11 cellular contexts compared by ENCODE assay signal in genomic region chr1:1425753-1426495, GRCh38. TPM values are rescaled to one million over a fixed set of nuclear protein-coding genes. Genes with fewer than 3 reads are reported as not detected.
DNase-seq lines count a peak whose midpoint lies in the region; ATAC-seq, FAIRE-seq and TF ChIP-seq lines count a peak whose summit lies in the region.
"Had no signal": no experiment of that assay in that cellular context is flagged by ENCODE, and none has a peak within 500 bp of the region (broad histone marks: within the 10 kb centered on the region; RNA-seq: fewer than 3 reads in every experiment).

No MANE protein-coding gene starts in this region.

- H3K9me3 Mint-ChIP-seq in activated naive CD8-positive, alpha-beta T cell treated with anti-CD3 and anti-CD28 coated beads, Interleukin-2, amount 10 ng/mL, durations not matched to agents 7 days and 5 days, result no peaks in the 10 kb centered on the region
- no peaks in the 10 kb centered on the region for H3K9me3 Mint-ChIP-seq in activated naive CD8-positive, alpha-beta T cell treated with anti-CD3 and anti-CD28 coated beads for 36 hours
- H3K9me3 Mint-ChIP-seq in activated naive CD4-positive, alpha-beta T cell treated with anti-CD3 and anti-CD28 coated beads for 36 hours, result no peaks in the 10 kb centered on the region
- H3K9me3 Mint-ChIP-seq: T-cell had no signal

- no peak for FAIRE-seq in HepG2 (lab: Jason Lieb, UNC)

- no peaks in the 10 kb centered on the region; a peak in 1 of 5 replicates for H3K27me3 ChIP-seq in HepG2 (ENCODE audit: control insufficient read depth in 1 of 2, insufficient read depth in 2 of 2, low read length in 2 of 2)
- peaks cover 0 to 7% of the 10 kb centered on the region in 2 donors for H3K27me3 ChIP-seq in tibial nerve
- no peaks in the 10 kb centered on the region for H3K27me3 ChIP-seq in Peyer's patch
- H3K27me3 ChIP-seq: ascending aorta had no signal

- H3K36me3 ChIP-seq in HepG2 (replicated peaks in 1 of 2; ENCODE audit: control insufficient read depth in 1 of 2, insufficient read depth in 2 of 2, low read length in 2 of 2), result no peaks in the 10 kb centered on the region
- no peaks in the 10 kb centered on the region for H3K36me3 ChIP-seq in tibial nerve
- H3K36me3 ChIP-seq in Peyer's patch, result no peaks in the 10 kb centered on the region
- H3K36me3 ChIP-seq: ascending aorta had no signal

- BruUV-seq in HepG2 (replicated peaks; lab: Mats Ljungman, UMichigan), result no TSS peak

- no peaks in the 10 kb centered on the region for H4K20me1 ChIP-seq in HepG2 (ENCODE audit: insufficient read depth, low read length)

- H3K4me3 ChIP-seq in HepG2 (replicated peaks in 1 of 3; ENCODE audit: insufficient read depth in 1 of 3, low read depth in 2 of 3, low read length in 3 of 3), result peak overlapping the region; percentile 58 to 83 (median 59)
- H3K4me3 ChIP-seq in tibial nerve, result peak overlapping the region in 1 of 4 donors; percentile 16
- no peak overlapping the region for H3K4me3 ChIP-seq in Peyer's patch
- H3K4me3 ChIP-seq: ascending aorta had no signal

- intact Hi-C loops in HepG2 (cut with micrococcal nuclease; ENCODE audit: unreplicated experiment), result no loop called here
- intact Hi-C loops in activated naive CD4-positive, alpha-beta T cell treated with anti-CD3 and anti-CD28 coated beads for 36 hours (cut with micrococcal nuclease), result no loop called here

- H2AFZ ChIP-seq in HepG2 (ENCODE audit: low read length), result no peak overlapping the region

- no peaks in the 10 kb centered on the region for H3K36me3 Mint-ChIP-seq in activated naive CD8-positive, alpha-beta T cell treated with anti-CD3 and anti-CD28 coated beads, Interleukin-2, amount 10 ng/mL, durations not matched to agents 7 days and 5 days
- H3K36me3 Mint-ChIP-seq in activated naive CD8-positive, alpha-beta T cell treated with anti-CD3 and anti-CD28 coated beads for 36 hours, result no peaks in the 10 kb centered on the region
- no peaks in the 10 kb centered on the region for H3K36me3 Mint-ChIP-seq in activated naive CD4-positive, alpha-beta T cell treated with anti-CD3 and anti-CD28 coated beads for 36 hours (ENCODE audit: low read depth)
- H3K36me3 Mint-ChIP-seq: T-cell had no signal

- WGBS in HepG2 (ENCODE audit: low lambda C conversion rate), result 0% methylated on average over 3 of the region's 33 CpGs
- 28 to 44% methylated on average over 24 to 26 of the region's 33 CpGs for WGBS in tibial nerve, 2 donors

- H3K4me1 ChIP-seq in HepG2 (ENCODE audit: insufficient read depth, low read length), result peaks cover 54% of the 10 kb centered on the region
- H3K4me1 ChIP-seq in tibial nerve, result peaks cover 0 to 76% (median 42%) of the 10 kb centered on the region in 4 donors
- H3K4me1 ChIP-seq in Peyer's patch, result peaks cover 0 to 15% (median 2%) of the 10 kb centered on the region in 4 donors

- H3K4me2 ChIP-seq in HepG2 (ENCODE audit: low read depth, low read length), result peak overlapping the region; percentile 91

- peak; percentile 39 for DNase-seq in activated naive CD8-positive, alpha-beta T cell treated with anti-CD3 and anti-CD28 coated beads, Interleukin-2, amount 10 ng/mL, durations not matched to agents 7 days and 5 days
- DNase-seq in activated naive CD8-positive, alpha-beta T cell treated with anti-CD3 and anti-CD28 coated beads for 36 hours, result no peak
- DNase-seq in HepG2 (ENCODE audit: low spot score) (no peak), tibial nerve (ENCODE audit: low spot score in 2 of 2) (no peak), Peyer's patch (no peak), retina (no peak)
- DNase-seq in activated naive CD4-positive, alpha-beta T cell treated with anti-CD3 and anti-CD28 coated beads for 36 hours, result no peak
- DNase-seq: GDM1, T-cell had no signal

- POLR2A ChIA-PET in activated naive CD8-positive, alpha-beta T cell treated with anti-CD3 and anti-CD28 coated beads, Interleukin-2, amount 10 ng/mL, durations not matched to agents 7 days and 5 days (lab: Charles Lee), result interaction anchor here (0.6 kb wide), 1 partner anchor 15 kb away, joined by 4 read pairs; no protein-coding TSS in a partner anchor
- POLR2A ChIA-PET in HepG2 (lab: Yijun Ruan, JAX), result interaction anchor here (0.6 to 3.1 kb wide), 10 partner anchors 8 to 51 kb away, joined by 3 to 21 read pairs (median 5); partner anchors contain the start of genes AURKAIP1, CCNL2 and MRPL20

- H3K27ac ChIP-seq in angular gyrus (ENCODE audit: low read depth, low read length) (peak overlapping the region; percentile 97), HepG2 (ENCODE audit: extremely low read length, insufficient read depth, low read length) (peak overlapping the region; percentile 42), tibial nerve (peak overlapping the region; percentile 48 to 94 (median 80)), Peyer's patch (no peak overlapping the region)
- H3K27ac ChIP-seq: ascending aorta had no signal

- CTCF ChIA-PET in HepG2 (lab: Yijun Ruan, JAX; ENCODE audit: low intra/inter-chr PET ratio, low total read pairs), result no interaction called here
- CTCF ChIA-PET in activated naive CD4-positive, alpha-beta T cell treated with anti-CD3 and anti-CD28 coated beads for 36 hours (lab: Charles Lee), result no interaction called here

- no peak for TF ChIP-seq RAD21 in HepG2 (CRISPR knock-in tag; IDR thresholded peaks at IDR 0.05)

- no peak overlapping the region for H3K4me3 Mint-ChIP-seq in activated naive CD8-positive, alpha-beta T cell treated with anti-CD3 and anti-CD28 coated beads, Interleukin-2, amount 10 ng/mL, durations not matched to agents 7 days and 5 days
- no peak overlapping the region for H3K4me3 Mint-ChIP-seq in activated naive CD8-positive, alpha-beta T cell treated with anti-CD3 and anti-CD28 coated beads for 36 hours
- H3K4me3 Mint-ChIP-seq in activated naive CD4-positive, alpha-beta T cell treated with anti-CD3 and anti-CD28 coated beads for 36 hours, result no peak overlapping the region

- peak overlapping the region; percentile 8 for H3K27ac Mint-ChIP-seq in activated naive CD8-positive, alpha-beta T cell treated with anti-CD3 and anti-CD28 coated beads, Interleukin-2, amount 10 ng/mL, durations not matched to agents 7 days and 5 days
- no peak overlapping the region for H3K27ac Mint-ChIP-seq in activated naive CD8-positive, alpha-beta T cell treated with anti-CD3 and anti-CD28 coated beads for 36 hours
- H3K27ac Mint-ChIP-seq in activated naive CD4-positive, alpha-beta T cell treated with anti-CD3 and anti-CD28 coated beads for 36 hours, result no peak overlapping the region
- H3K27ac Mint-ChIP-seq: T-cell had no signal

- peak overlapping the region; percentile 66 for H3K9ac ChIP-seq in HepG2 (ENCODE audit: insufficient read depth, low read depth, low read length)

- no peak for TF ChIP-seq CTCF in HepG2 (CRISPR knock-in tag; IDR thresholded peaks at IDR 0.05)
- no peak for TF ChIP-seq CTCF in tibial nerve (IDR thresholded peaks at IDR 0.05)
- TF ChIP-seq CTCF in Peyer's patch (IDR thresholded peaks at IDR 0.05), result no peak

- in situ Hi-C loops in HepG2 (cut with HindIII; ENCODE audit: extremely low pct_ligation_motif_present, low pct_unique_long_range_greater_than_20kb), result no loop called here

- TF ChIP-seq EP300 in HepG2 (IDR thresholded peaks at IDR 0.05; ENCODE audit: low read depth in 2 of 2, low read length in 2 of 2) (no peak), HepG2 (CRISPR knock-in tag; IDR thresholded peaks at IDR 0.05; ENCODE audit: borderline replicate concordance) (no peak), tibial nerve (IDR thresholded peaks at IDR 0.05) (no peak)

- TF ChIP-seq POLR2A in HepG2 (IDR thresholded peaks at IDR 0.05; ENCODE audit: insufficient read depth in 1 of 2, low read depth in 2 of 2, low read length in 2 of 2), result peak in 1 of 2 experiments; percentile 36; a peak in 1 of 4 replicates
- no peak for TF ChIP-seq POLR2A in tibial nerve (IDR thresholded peaks at IDR 0.05)
- no peak for TF ChIP-seq POLR2A in Peyer's patch (IDR thresholded peaks at IDR 0.05)

- peaks cover 1% of the 10 kb centered on the region for H3K79me2 ChIP-seq in HepG2 (ENCODE audit: insufficient read depth, low read length)

- peaks cover 33% of the 10 kb centered on the region for H3K27me3 Mint-ChIP-seq in activated naive CD8-positive, alpha-beta T cell treated with anti-CD3 and anti-CD28 coated beads, Interleukin-2, amount 10 ng/mL, durations not matched to agents 7 days and 5 days
- H3K27me3 Mint-ChIP-seq in activated naive CD8-positive, alpha-beta T cell treated with anti-CD3 and anti-CD28 coated beads for 36 hours, result peaks cover 57% of the 10 kb centered on the region
- peaks cover 36% of the 10 kb centered on the region for H3K27me3 Mint-ChIP-seq in activated naive CD4-positive, alpha-beta T cell treated with anti-CD3 and anti-CD28 coated beads for 36 hours (ENCODE audit: low read depth)

- ATAC-seq in activated naive CD8-positive, alpha-beta T cell treated with anti-CD3 and anti-CD28 coated beads, Interleukin-2, amount 10 ng/mL, durations not matched to agents 7 days and 5 days (ENCODE audit: low read depth), result no peak
- peak; percentile 48 for ATAC-seq in HepG2

- H3K4me1 Mint-ChIP-seq in activated naive CD8-positive, alpha-beta T cell treated with anti-CD3 and anti-CD28 coated beads, Interleukin-2, amount 10 ng/mL, durations not matched to agents 7 days and 5 days, result peaks cover 10% of the 10 kb centered on the region
- H3K4me1 Mint-ChIP-seq in activated naive CD8-positive, alpha-beta T cell treated with anti-CD3 and anti-CD28 coated beads for 36 hours, result peaks cover 7% of the 10 kb centered on the region
- H3K4me1 Mint-ChIP-seq in activated naive CD4-positive, alpha-beta T cell treated with anti-CD3 and anti-CD28 coated beads for 36 hours (ENCODE audit: low read depth), result peaks cover 6% of the 10 kb centered on the region

- no peaks in the 10 kb centered on the region for H3K9me3 ChIP-seq in HepG2 (ENCODE audit: low read length)
- H3K9me3 ChIP-seq in tibial nerve, result no peaks in the 10 kb centered on the region
- H3K9me3 ChIP-seq in Peyer's patch, result no peaks in the 10 kb centered on the region
- H3K9me3 ChIP-seq: ascending aorta had no signal

RNA-seq across cellular contexts. Expression of gene ANKRD65, which starts 4.8 kb away (rescaled TPM):
- total RNA-seq in activated naive CD8-positive, alpha-beta T cell treated with anti-CD3 and anti-CD28 coated beads, Interleukin-2, amount 10 ng/mL, durations not matched to agents 7 days and 5 days, result not detected
- not detected for total RNA-seq in activated naive CD8-positive, alpha-beta T cell treated with anti-CD3 and anti-CD28 coated beads for 36 hours
- total RNA-seq in HepG2 (2016; rRNA removed; fragmentation: Illumina TruSeq; extraction: Trizol) (28.3 and 30.1 TPM in 2 replicates), tibial nerve (10 to 100 TPM; 13.8 to 32.6 (median 19.4) TPM), Peyer's patch (10 to 100 TPM in 1 of 4 donors, 1 to 10 TPM in 2, under 1 TPM in 1; 0.54 to 11.6 (median 2.0) TPM)
- total RNA-seq in HepG2 (2016; cell fraction: cytosol; rRNA removed; fragmentation: Illumina TruSeq; extraction: Trizol; ENCODE audit: low read depth), result 5.3 and 5.6 TPM in 2 replicates
- total RNA-seq in HepG2 (2016; cell fraction: insoluble cytoplasmic fraction; rRNA removed; fragmentation: Illumina TruSeq; extraction: Trizol), result 28.5 and 29.3 TPM in 2 replicates
- 16.0 and 16.3 TPM in 2 replicates for total RNA-seq in HepG2 (2016; cell fraction: membrane; rRNA removed; fragmentation: Illumina TruSeq; extraction: Trizol)
- total RNA-seq in HepG2 (2016; cell fraction: nucleus; rRNA removed; fragmentation: Illumina TruSeq; extraction: Trizol), result 18.0 and 19.5 TPM in 2 replicates
- polyA plus RNA-seq in HepG2 (2011; rRNA removed), result 12.1 and 13.2 TPM in 2 replicates
- 13.0 and 16.9 TPM in 2 replicates for polyA plus RNA-seq in HepG2 (2011; cell fraction: cytosol; rRNA removed)
- 27.8 and 28.7 TPM in 2 replicates for polyA plus RNA-seq in HepG2 (2011; cell fraction: nucleus; rRNA removed)
- polyA plus RNA-seq in HepG2 (2012), result 7.1 and 8.2 TPM in 2 replicates
- 5.0 TPM in 2 replicates for polyA plus RNA-seq in HepG2 (2016; cell fraction: cytosol; fragmentation: Illumina TruSeq; extraction: Trizol; ENCODE audit: low read depth)
- 30.0 and 31.6 TPM in 2 replicates for polyA plus RNA-seq in HepG2 (2016; cell fraction: insoluble cytoplasmic fraction; fragmentation: Illumina TruSeq; extraction: Trizol; ENCODE audit: low read depth)
- 11.4 and 12.1 TPM in 2 replicates for polyA plus RNA-seq in HepG2 (2016; cell fraction: membrane; fragmentation: Illumina TruSeq; extraction: Trizol; ENCODE audit: low read depth)
- 45.0 and 48.7 TPM in 2 replicates for polyA plus RNA-seq in HepG2 (2016; cell fraction: nucleus; fragmentation: Illumina TruSeq; extraction: Trizol; ENCODE audit: insufficient read depth, low read depth)
- 9.7 TPM in 1 of 2 replicates, not detected in the other for polyA minus RNA-seq in HepG2 (2011; rRNA and poly(A)+ RNA removed; ENCODE audit: low replicate concordance)
- 5.6 and 6.6 TPM in 2 replicates for polyA minus RNA-seq in HepG2 (2011; cell fraction: cytosol; rRNA and poly(A)+ RNA removed)
- polyA minus RNA-seq in HepG2 (2011; cell fraction: nucleus; rRNA and poly(A)+ RNA removed), result 2.6 and 3.6 TPM in 2 replicates
- total RNA-seq in activated naive CD4-positive, alpha-beta T cell treated with anti-CD3 and anti-CD28 coated beads for 36 hours, result not detected

RNA-seq across cellular contexts. Expression of gene VWA1, which starts 9.6 kb away (rescaled TPM):
- under 1 TPM; 0.36 to 0.85 TPM for total RNA-seq in activated naive CD8-positive, alpha-beta T cell treated with anti-CD3 and anti-CD28 coated beads, Interleukin-2, amount 10 ng/mL, durations not matched to agents 7 days and 5 days
- total RNA-seq in activated naive CD8-positive, alpha-beta T cell treated with anti-CD3 and anti-CD28 coated beads for 36 hours, result under 1 TPM; 0.25 to 0.44 TPM
- 25.1 and 57.5 TPM in 2 replicates for total RNA-seq in HepG2 (2016; rRNA removed; fragmentation: Illumina TruSeq; extraction: Trizol)
- total RNA-seq in HepG2 (2016; cell fraction: cytosol; rRNA removed; fragmentation: Illumina TruSeq; extraction: Trizol; ENCODE audit: low read depth), result 4.5 and 4.7 TPM in 2 replicates
- 23.6 and 57.6 TPM in 2 replicates for total RNA-seq in HepG2 (2016; cell fraction: insoluble cytoplasmic fraction; rRNA removed; fragmentation: Illumina TruSeq; extraction: Trizol)
- total RNA-seq in HepG2 (2016; cell fraction: membrane; rRNA removed; fragmentation: Illumina TruSeq; extraction: Trizol), result 12.5 and 16.0 TPM in 2 replicates
- total RNA-seq in HepG2 (2016; cell fraction: nucleus; rRNA removed; fragmentation: Illumina TruSeq; extraction: Trizol), result 51.4 and 68.6 TPM in 2 replicates
- 40.9 and 61.3 TPM in 2 replicates for polyA plus RNA-seq in HepG2 (2011; rRNA removed)
- 31.3 and 57.3 TPM in 2 replicates for polyA plus RNA-seq in HepG2 (2011; cell fraction: cytosol; rRNA removed)
- 80.8 and 81.7 TPM in 2 replicates for polyA plus RNA-seq in HepG2 (2011; cell fraction: nucleus; rRNA removed)
- 28.6 and 31.7 TPM in 2 replicates for polyA plus RNA-seq in HepG2 (2012)
- 6.7 and 8.2 TPM in 2 replicates for polyA plus RNA-seq in HepG2 (2016; cell fraction: cytosol; fragmentation: Illumina TruSeq; extraction: Trizol; ENCODE audit: low read depth)
- 32.1 and 34.9 TPM in 2 replicates for polyA plus RNA-seq in HepG2 (2016; cell fraction: insoluble cytoplasmic fraction; fragmentation: Illumina TruSeq; extraction: Trizol; ENCODE audit: low read depth)
- polyA plus RNA-seq in HepG2 (2016; cell fraction: membrane; fragmentation: Illumina TruSeq; extraction: Trizol; ENCODE audit: low read depth), result 16.7 and 17.0 TPM in 2 replicates
- polyA plus RNA-seq in HepG2 (2016; cell fraction: nucleus; fragmentation: Illumina TruSeq; extraction: Trizol; ENCODE audit: insufficient read depth, low read depth), result 140 and 151 TPM in 2 replicates
- 0.05 and 92.8 TPM in 2 replicates for polyA minus RNA-seq in HepG2 (2011; rRNA and poly(A)+ RNA removed; ENCODE audit: low replicate concordance)
- polyA minus RNA-seq in HepG2 (2011; cell fraction: cytosol; rRNA and poly(A)+ RNA removed), result 48.6 and 49.4 TPM in 2 replicates
- polyA minus RNA-seq in HepG2 (2011; cell fraction: nucleus; rRNA and poly(A)+ RNA removed), result 12.6 and 15.8 TPM in 2 replicates
- total RNA-seq in tibial nerve, result 100 to 1,000 TPM; 142 to 261 (median 161) TPM
- total RNA-seq in Peyer's patch, result 10 to 100 TPM in 1 of 4 donors, 1 to 10 TPM in 3; 3.2 to 14.0 (median 6.7) TPM
- total RNA-seq in activated naive CD4-positive, alpha-beta T cell treated with anti-CD3 and anti-CD28 coated beads for 36 hours, result under 1 TPM; 0.72 to 0.74 TPM

RNA-seq across cellular contexts. Expression of gene MRPL20, which starts 18.8 kb away (rescaled TPM):
- 100 to 1,000 TPM in 1 of 2 experiments, 10 to 100 TPM in 1; 98.6 to 101 TPM for total RNA-seq in activated naive CD8-positive, alpha-beta T cell treated with anti-CD3 and anti-CD28 coated beads, Interleukin-2, amount 10 ng/mL, durations not matched to agents 7 days and 5 days
- 100 to 1,000 TPM; 181 to 182 TPM for total RNA-seq in activated naive CD8-positive, alpha-beta T cell treated with anti-CD3 and anti-CD28 coated beads for 36 hours
- total RNA-seq in HepG2 (2016; rRNA removed; fragmentation: Illumina TruSeq; extraction: Trizol) (127 and 175 TPM in 2 replicates), tibial nerve (100 to 1,000 TPM in 3 of 4 donors, 10 to 100 TPM in 1; 84.9 to 165 (median 139) TPM), Peyer's patch (10 to 100 TPM; 58.2 to 94.1 (median 78.2) TPM)
- total RNA-seq in HepG2 (2016; cell fraction: cytosol; rRNA removed; fragmentation: Illumina TruSeq; extraction: Trizol; ENCODE audit: low read depth), result 95.7 and 120 TPM in 2 replicates
- 134 and 183 TPM in 2 replicates for total RNA-seq in HepG2 (2016; cell fraction: insoluble cytoplasmic fraction; rRNA removed; fragmentation: Illumina TruSeq; extraction: Trizol)
- 123 and 133 TPM in 2 replicates for total RNA-seq in HepG2 (2016; cell fraction: membrane; rRNA removed; fragmentation: Illumina TruSeq; extraction: Trizol)
- total RNA-seq in HepG2 (2016; cell fraction: nucleus; rRNA removed; fragmentation: Illumina TruSeq; extraction: Trizol), result 46.7 and 58.9 TPM in 2 replicates
- 59.0 and 59.2 TPM in 2 replicates for polyA plus RNA-seq in HepG2 (2011; rRNA removed)
- polyA plus RNA-seq in HepG2 (2011; cell fraction: cytosol; rRNA removed), result 66.2 and 67.4 TPM in 2 replicates
- 66.3 and 68.1 TPM in 2 replicates for polyA plus RNA-seq in HepG2 (2011; cell fraction: nucleus; rRNA removed)
- 76.2 and 77.0 TPM in 2 replicates for polyA plus RNA-seq in HepG2 (2012)
- polyA plus RNA-seq in HepG2 (2016; cell fraction: cytosol; fragmentation: Illumina TruSeq; extraction: Trizol; ENCODE audit: low read depth), result 118 and 143 TPM in 2 replicates
- polyA plus RNA-seq in HepG2 (2016; cell fraction: insoluble cytoplasmic fraction; fragmentation: Illumina TruSeq; extraction: Trizol; ENCODE audit: low read depth), result 188 and 207 TPM in 2 replicates
- polyA plus RNA-seq in HepG2 (2016; cell fraction: membrane; fragmentation: Illumina TruSeq; extraction: Trizol; ENCODE audit: low read depth), result 122 and 127 TPM in 2 replicates
- polyA plus RNA-seq in HepG2 (2016; cell fraction: nucleus; fragmentation: Illumina TruSeq; extraction: Trizol; ENCODE audit: insufficient read depth, low read depth), result 127 and 138 TPM in 2 replicates
- 58.2 and 96.6 TPM in 2 replicates for polyA minus RNA-seq in HepG2 (2011; rRNA and poly(A)+ RNA removed; ENCODE audit: low replicate concordance)
- polyA minus RNA-seq in HepG2 (2011; cell fraction: cytosol; rRNA and poly(A)+ RNA removed), result 26.2 and 30.6 TPM in 2 replicates
- polyA minus RNA-seq in HepG2 (2011; cell fraction: nucleus; rRNA and poly(A)+ RNA removed), result 29.2 and 39.5 TPM in 2 replicates
- 100 to 1,000 TPM; 103 to 107 TPM for total RNA-seq in activated naive CD4-positive, alpha-beta T cell treated with anti-CD3 and anti-CD28 coated beads for 36 hours

RNA-seq across cellular contexts. Expression of gene ATAD3C, which starts 23.6 kb away (rescaled TPM):
- 1 to 10 TPM; 1.0 to 1.7 TPM for total RNA-seq in activated naive CD8-positive, alpha-beta T cell treated with anti-CD3 and anti-CD28 coated beads, Interleukin-2, amount 10 ng/mL, durations not matched to agents 7 days and 5 days
- 1 to 10 TPM; 1.3 to 1.5 TPM for total RNA-seq in activated naive CD8-positive, alpha-beta T cell treated with anti-CD3 and anti-CD28 coated beads for 36 hours
- total RNA-seq in HepG2 (2016; rRNA removed; fragmentation: Illumina TruSeq; extraction: Trizol) (3.2 and 4.7 TPM in 2 replicates), tibial nerve (1 to 10 TPM in 3 of 4 donors, under 1 TPM in 1; 0.42 to 9.9 (median 3.2) TPM), Peyer's patch (under 1 TPM in 1 of 4 donors, not detected in 3; 0.27 TPM)
- total RNA-seq in HepG2 (2016; cell fraction: cytosol; rRNA removed; fragmentation: Illumina TruSeq; extraction: Trizol; ENCODE audit: low read depth), result 2.4 and 4.7 TPM in 2 replicates
- total RNA-seq in HepG2 (2016; cell fraction: insoluble cytoplasmic fraction; rRNA removed; fragmentation: Illumina TruSeq; extraction: Trizol), result 2.7 and 3.3 TPM in 2 replicates
- 5.4 and 8.1 TPM in 2 replicates for total RNA-seq in HepG2 (2016; cell fraction: membrane; rRNA removed; fragmentation: Illumina TruSeq; extraction: Trizol)
- 1.2 and 2.1 TPM in 2 replicates for total RNA-seq in HepG2 (2016; cell fraction: nucleus; rRNA removed; fragmentation: Illumina TruSeq; extraction: Trizol)
- 2.4 and 3.5 TPM in 2 replicates for polyA plus RNA-seq in HepG2 (2011; rRNA removed)
- polyA plus RNA-seq in HepG2 (2011; cell fraction: cytosol; rRNA removed), result 3.5 and 3.6 TPM in 2 replicates
- 1.7 and 1.9 TPM in 2 replicates for polyA plus RNA-seq in HepG2 (2011; cell fraction: nucleus; rRNA removed)
- 3.2 and 4.4 TPM in 2 replicates for polyA plus RNA-seq in HepG2 (2012)
- polyA plus RNA-seq in HepG2 (2016; cell fraction: cytosol; fragmentation: Illumina TruSeq; extraction: Trizol; ENCODE audit: low read depth), result 5.2 and 8.6 TPM in 2 replicates
- 4.6 and 4.8 TPM in 2 replicates for polyA plus RNA-seq in HepG2 (2016; cell fraction: insoluble cytoplasmic fraction; fragmentation: Illumina TruSeq; extraction: Trizol; ENCODE audit: low read depth)
- polyA plus RNA-seq in HepG2 (2016; cell fraction: membrane; fragmentation: Illumina TruSeq; extraction: Trizol; ENCODE audit: low read depth), result 8.3 TPM in 2 replicates
- polyA plus RNA-seq in HepG2 (2016; cell fraction: nucleus; fragmentation: Illumina TruSeq; extraction: Trizol; ENCODE audit: insufficient read depth, low read depth), result 1.5 and 1.9 TPM in 2 replicates
- 0.96 TPM in 1 of 2 replicates, not detected in the other for polyA minus RNA-seq in HepG2 (2011; rRNA and poly(A)+ RNA removed; ENCODE audit: low replicate concordance)
- polyA minus RNA-seq in HepG2 (2011; cell fraction: cytosol; rRNA and poly(A)+ RNA removed), result 0.97 and 2.1 TPM in 2 replicates
- 0.39 and 0.75 TPM in 2 replicates for polyA minus RNA-seq in HepG2 (2011; cell fraction: nucleus; rRNA and poly(A)+ RNA removed)
- under 1 TPM; 0.42 to 0.57 TPM for total RNA-seq in activated naive CD4-positive, alpha-beta T cell treated with anti-CD3 and anti-CD28 coated beads for 36 hours
- total RNA-seq: ascending aorta had no signal

RNA-seq across cellular contexts. Expression of gene CCNL2, which starts 26.8 kb away (rescaled TPM):
- total RNA-seq in activated naive CD8-positive, alpha-beta T cell treated with anti-CD3 and anti-CD28 coated beads, Interleukin-2, amount 10 ng/mL, durations not matched to agents 7 days and 5 days, result 100 to 1,000 TPM; 201 to 211 TPM
- total RNA-seq in activated naive CD8-positive, alpha-beta T cell treated with anti-CD3 and anti-CD28 coated beads for 36 hours, result 10 to 100 TPM; 91.6 to 92.2 TPM
- total RNA-seq in HepG2 (2016; rRNA removed; fragmentation: Illumina TruSeq; extraction: Trizol), result 19.6 and 105 TPM in 2 replicates
- total RNA-seq in HepG2 (2016; cell fraction: cytosol; rRNA removed; fragmentation: Illumina TruSeq; extraction: Trizol; ENCODE audit: low read depth), result 23.1 and 23.2 TPM in 2 replicates
- 18.4 and 112 TPM in 2 replicates for total RNA-seq in HepG2 (2016; cell fraction: insoluble cytoplasmic fraction; rRNA removed; fragmentation: Illumina TruSeq; extraction: Trizol)
- total RNA-seq in HepG2 (2016; cell fraction: membrane; rRNA removed; fragmentation: Illumina TruSeq; extraction: Trizol), result 21.7 and 25.3 TPM in 2 replicates
- 252 and 278 TPM in 2 replicates for total RNA-seq in HepG2 (2016; cell fraction: nucleus; rRNA removed; fragmentation: Illumina TruSeq; extraction: Trizol)
- polyA plus RNA-seq in HepG2 (2011; rRNA removed), result 340 and 452 TPM in 2 replicates
- polyA plus RNA-seq in HepG2 (2011; cell fraction: cytosol; rRNA removed), result 47.9 and 55.8 TPM in 2 replicates
- 3,874 and 4,178 TPM in 2 replicates for polyA plus RNA-seq in HepG2 (2011; cell fraction: nucleus; rRNA removed)
- 208 and 270 TPM in 2 replicates for polyA plus RNA-seq in HepG2 (2012)
- 4.2 TPM in 2 replicates for polyA plus RNA-seq in HepG2 (2016; cell fraction: cytosol; fragmentation: Illumina TruSeq; extraction: Trizol; ENCODE audit: low read depth)
- polyA plus RNA-seq in HepG2 (2016; cell fraction: insoluble cytoplasmic fraction; fragmentation: Illumina TruSeq; extraction: Trizol; ENCODE audit: low read depth), result 20.7 and 27.8 TPM in 2 replicates
- 9.4 TPM in 2 replicates for polyA plus RNA-seq in HepG2 (2016; cell fraction: membrane; fragmentation: Illumina TruSeq; extraction: Trizol; ENCODE audit: low read depth)
- 821 and 868 TPM in 2 replicates for polyA plus RNA-seq in HepG2 (2016; cell fraction: nucleus; fragmentation: Illumina TruSeq; extraction: Trizol; ENCODE audit: insufficient read depth, low read depth)
- polyA minus RNA-seq in HepG2 (2011; rRNA and poly(A)+ RNA removed; ENCODE audit: low replicate concordance), result 74.3 and 99.2 TPM in 2 replicates
- 17.2 and 18.4 TPM in 2 replicates for polyA minus RNA-seq in HepG2 (2011; cell fraction: cytosol; rRNA and poly(A)+ RNA removed)
- polyA minus RNA-seq in HepG2 (2011; cell fraction: nucleus; rRNA and poly(A)+ RNA removed), result 560 and 630 TPM in 2 replicates
- total RNA-seq in tibial nerve, result 100 to 1,000 TPM; 311 to 362 (median 339) TPM
- total RNA-seq in Peyer's patch, result 1,000 to 10,000 TPM in 1 of 4 donors, 100 to 1,000 TPM in 3; 216 to 1,008 (median 423) TPM
- total RNA-seq in activated naive CD4-positive, alpha-beta T cell treated with anti-CD3 and anti-CD28 coated beads for 36 hours, result 100 to 1,000 TPM in 1 of 2 experiments, 10 to 100 TPM in 1; 97.7 to 108 TPM

Comparison
In these comparisons a context has a peak if more than half of its experiments do, and no peak if none do; other contexts are left out.
1. H3K27ac ChIP-seq: peak in angular gyrus (single experiment), HepG2 (single experiment) and tibial nerve (4 of 4); none in Peyer's patch (0 of 4).
2. H3K4me3 ChIP-seq: peak in HepG2 (3 of 3); none in Peyer's patch (0 of 4).